In the genomic region with DNA sequence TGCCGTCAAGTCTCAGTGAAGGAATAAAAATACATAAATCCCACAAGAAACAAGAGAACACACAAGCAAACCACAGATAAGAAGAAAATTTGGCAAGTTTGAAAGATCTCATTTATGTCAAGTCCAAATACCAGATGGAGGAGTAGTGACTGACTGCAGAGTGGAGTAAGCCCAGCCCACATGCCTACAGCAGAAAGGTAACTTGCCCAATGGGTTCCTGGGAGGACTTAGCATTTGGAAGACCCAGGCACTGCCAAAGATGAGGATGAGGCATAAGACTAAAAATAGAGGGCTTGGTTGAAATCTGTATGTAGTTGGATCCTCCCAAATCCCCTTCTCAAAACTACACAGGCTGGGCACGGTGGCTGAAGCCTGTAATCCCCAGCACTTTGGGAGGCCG, we compare ENCODE assay signal across 22 cellular contexts.
DNase-seq lines count a peak whose midpoint lies in the region; ATAC-seq and TF ChIP-seq lines count a peak whose summit lies in the region.
"Had no signal": no experiment of that assay in that cellular context is flagged by ENCODE, and none has a peak within 500 bp of the region (broad histone marks: within the 10 kb centered on the region; RNA-seq: fewer than 3 reads in every experiment).

No MANE protein-coding gene starts in this region.

- no peaks in the 10 kb centered on the region for H4K20me1 ChIP-seq in GM23338 (replicated peaks; ENCODE audit: insufficient read depth)

- no peak for TF ChIP-seq CTCF in GM23338 (conservative IDR thresholded peaks at IDR 0.05; ENCODE audit: low read depth in 2 of 2)

- no peaks in the 10 kb centered on the region for H3F3A ChIP-seq in GM23338 (replicated peaks; ENCODE audit: low read depth)

- peaks cover 11% of the 10 kb centered on the region; the same call in 1 of the 2 replicates for H3K4me1 ChIP-seq in GM23338 (ENCODE audit: insufficient read depth)
- H3K4me1 ChIP-seq: BE2C had no signal

- peaks cover 17% of the 10 kb centered on the region for H3K4me1 Mint-ChIP-seq in GM23338
- H3K4me1 Mint-ChIP-seq: CD14-positive monocyte; CD4-positive, CD25-positive, alpha-beta regulatory T cell; CD8-positive, alpha-beta memory T cell had no signal

- no peaks in the 10 kb centered on the region for H3K9me2 ChIP-seq in GM23338 (ENCODE audit: insufficient read depth)

- no peak overlapping the region for H3K4me2 ChIP-seq in GM23338
- H3K4me2 ChIP-seq: BLaER1 had no signal

- H3K36me3 Mint-ChIP-seq in GM23338 (ENCODE audit: low read depth): no peaks in the 10 kb centered on the region
- H3K36me3 Mint-ChIP-seq: CD14-positive monocyte; CD4-positive, alpha-beta memory T cell; CD4-positive, CD25-positive, alpha-beta regulatory T cell; CD8-positive, alpha-beta memory T cell had no signal

- H3K27ac ChIP-seq in GM23338 (ENCODE audit: low read depth): no peak overlapping the region
- H3K27ac ChIP-seq: BLaER1 had no signal

- H3K9me3 Mint-ChIP-seq in GM23338: no peaks in the 10 kb centered on the region
- H3K9me3 Mint-ChIP-seq: CD4-positive, alpha-beta memory T cell had no signal

- no peaks in the 10 kb centered on the region for H3K36me3 ChIP-seq in GM23338 (ENCODE audit: insufficient read depth)
- H3K36me3 ChIP-seq: BE2C, BLaER1 had no signal

- DNase-seq in GM23338 (ENCODE audit: low spot score): no peak
- DNase-seq in cerebellum (ENCODE audit: low spot score): peak; percentile 64
- peak; percentile 30 for DNase-seq in superior temporal gyrus (ENCODE audit: extremely low spot score)
- no peak for DNase-seq in NCI-H187 treated with DMSO at 0.1 percent for 48 hours (lab: John Stamatoyannopoulos, UW)
- DNase-seq in NCI-H1436 (lab: John Stamatoyannopoulos, UW): no peak
- DNase-seq: 8988T; ACHN; BE2C; CD4-positive, alpha-beta memory T cell; CD4-positive, CD25-positive, alpha-beta regulatory T cell; CD8-positive, alpha-beta memory T cell; COR-L47; DMS 273 treated with DMSO at 0.1 percent for 48 hours; DMS153; DMS53; DMS79; DND-41; EL; GF-D8 had no signal

- H3K27ac Mint-ChIP-seq in GM23338: no peak overlapping the region
- H3K27ac Mint-ChIP-seq: CD14-positive monocyte; CD4-positive, alpha-beta memory T cell; CD4-positive, CD25-positive, alpha-beta regulatory T cell; CD8-positive, alpha-beta memory T cell had no signal

- H3K79me2 ChIP-seq in GM23338 (replicated peaks; ENCODE audit: insufficient read depth): no peaks in the 10 kb centered on the region

- no peak overlapping the region for H3K4me3 Mint-ChIP-seq in GM23338
- H3K4me3 Mint-ChIP-seq: CD14-positive monocyte; CD4-positive, alpha-beta memory T cell; CD4-positive, CD25-positive, alpha-beta regulatory T cell; CD8-positive, alpha-beta memory T cell had no signal

- H3K27me3 Mint-ChIP-seq in GM23338 (ENCODE audit: insufficient read depth, low read depth, poor library complexity): no peaks in the 10 kb centered on the region

- H2AFZ ChIP-seq in GM23338: peak overlapping the region; percentile 74

- no peak for ATAC-seq in GM23338
- ATAC-seq in HG03432 (IDR thresholded peaks at IDR 0.05; ENCODE audit: unreplicated experiment): no peak

- no peak overlapping the region for H3K4me3 ChIP-seq in GM23338
- H3K4me3 ChIP-seq: BLaER1 had no signal

- no peaks in the 10 kb centered on the region for H3K27me3 ChIP-seq in GM23338 (ENCODE audit: insufficient read depth)
- H3K27me3 ChIP-seq: BE2C, BLaER1 had no signal

TF ChIP-seq in GM23338, 12 proteins besides CTCF, POLR2A, EP300 and RAD21:
- TF ChIP-seq, protein P1, sequence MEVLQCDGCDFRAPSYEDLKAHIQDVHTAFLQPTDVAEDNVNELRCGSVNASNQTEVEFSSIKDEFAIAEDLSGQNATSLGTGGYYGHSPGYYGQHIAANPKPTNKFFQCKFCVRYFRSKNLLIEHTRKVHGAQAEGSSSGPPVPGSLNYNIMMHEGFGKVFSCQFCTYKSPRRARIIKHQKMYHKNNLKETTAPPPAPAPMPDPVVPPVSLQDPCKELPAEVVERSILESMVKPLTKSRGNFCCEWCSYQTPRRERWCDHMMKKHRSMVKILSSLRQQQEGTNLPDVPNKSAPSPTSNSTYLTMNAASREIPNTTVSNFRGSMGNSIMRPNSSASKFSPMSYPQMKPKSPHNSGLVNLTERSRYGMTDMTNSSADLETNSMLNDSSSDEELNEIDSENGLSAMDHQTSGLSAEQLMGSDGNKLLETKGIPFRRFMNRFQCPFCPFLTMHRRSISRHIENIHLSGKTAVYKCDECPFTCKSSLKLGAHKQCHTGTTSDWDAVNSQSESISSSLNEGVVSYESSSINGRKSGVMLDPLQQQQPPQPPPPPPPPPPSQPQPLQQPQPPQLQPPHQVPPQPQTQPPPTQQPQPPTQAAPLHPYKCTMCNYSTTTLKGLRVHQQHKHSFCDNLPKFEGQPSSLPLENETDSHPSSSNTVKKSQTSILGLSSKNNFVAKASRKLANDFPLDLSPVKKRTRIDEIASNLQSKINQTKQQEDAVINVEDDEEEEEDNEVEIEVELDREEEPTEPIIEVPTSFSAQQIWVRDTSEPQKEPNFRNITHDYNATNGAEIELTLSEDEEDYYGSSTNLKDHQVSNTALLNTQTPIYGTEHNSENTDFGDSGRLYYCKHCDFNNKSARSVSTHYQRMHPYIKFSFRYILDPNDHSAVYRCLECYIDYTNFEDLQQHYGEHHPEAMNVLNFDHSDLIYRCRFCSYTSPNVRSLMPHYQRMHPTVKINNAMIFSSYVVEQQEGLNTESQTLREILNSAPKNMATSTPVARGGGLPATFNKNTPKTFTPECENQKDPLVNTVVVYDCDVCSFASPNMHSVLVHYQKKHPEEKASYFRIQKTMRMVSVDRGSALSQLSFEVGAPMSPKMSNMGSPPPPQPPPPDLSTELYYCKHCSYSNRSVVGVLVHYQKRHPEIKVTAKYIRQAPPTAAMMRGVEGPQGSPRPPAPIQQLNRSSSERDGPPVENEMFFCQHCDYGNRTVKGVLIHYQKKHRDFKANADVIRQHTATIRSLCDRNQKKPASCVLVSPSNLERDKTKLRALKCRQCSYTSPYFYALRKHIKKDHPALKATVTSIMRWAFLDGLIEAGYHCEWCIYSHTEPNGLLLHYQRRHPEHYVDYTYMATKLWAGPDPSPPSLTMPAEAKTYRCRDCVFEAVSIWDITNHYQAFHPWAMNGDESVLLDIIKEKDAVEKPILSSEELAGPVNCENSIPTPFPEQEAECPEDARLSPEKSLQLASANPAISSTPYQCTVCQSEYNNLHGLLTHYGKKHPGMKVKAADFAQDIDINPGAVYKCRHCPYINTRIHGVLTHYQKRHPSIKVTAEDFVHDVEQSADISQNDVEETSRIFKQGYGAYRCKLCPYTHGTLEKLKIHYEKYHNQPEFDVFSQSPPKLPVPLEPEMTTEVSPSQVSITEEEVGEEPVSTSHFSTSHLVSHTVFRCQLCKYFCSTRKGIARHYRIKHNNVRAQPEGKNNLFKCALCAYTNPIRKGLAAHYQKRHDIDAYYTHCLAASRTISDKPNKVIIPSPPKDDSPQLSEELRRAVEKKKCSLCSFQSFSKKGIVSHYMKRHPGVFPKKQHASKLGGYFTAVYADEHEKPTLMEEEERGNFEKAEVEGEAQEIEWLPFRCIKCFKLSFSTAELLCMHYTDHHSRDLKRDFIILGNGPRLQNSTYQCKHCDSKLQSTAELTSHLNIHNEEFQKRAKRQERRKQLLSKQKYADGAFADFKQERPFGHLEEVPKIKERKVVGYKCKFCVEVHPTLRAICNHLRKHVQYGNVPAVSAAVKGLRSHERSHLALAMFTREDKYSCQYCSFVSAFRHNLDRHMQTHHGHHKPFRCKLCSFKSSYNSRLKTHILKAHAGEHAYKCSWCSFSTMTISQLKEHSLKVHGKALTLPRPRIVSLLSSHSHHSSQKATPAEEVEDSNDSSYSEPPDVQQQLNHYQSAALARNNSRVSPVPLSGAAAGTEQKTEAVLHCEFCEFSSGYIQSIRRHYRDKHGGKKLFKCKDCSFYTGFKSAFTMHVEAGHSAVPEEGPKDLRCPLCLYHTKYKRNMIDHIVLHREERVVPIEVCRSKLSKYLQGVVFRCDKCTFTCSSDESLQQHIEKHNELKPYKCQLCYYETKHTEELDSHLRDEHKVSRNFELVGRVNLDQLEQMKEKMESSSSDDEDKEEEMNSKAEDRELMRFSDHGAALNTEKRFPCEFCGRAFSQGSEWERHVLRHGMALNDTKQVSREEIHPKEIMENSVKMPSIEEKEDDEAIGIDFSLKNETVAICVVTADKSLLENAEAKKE (CRISPR knock-in tag; IDR thresholded peaks at IDR 0.05): no peak
- TF ChIP-seq NANOG (IDR thresholded peaks at IDR 0.05; ENCODE audit: borderline replicate concordance) (no peak), POLR2AphosphoS5 (IDR thresholded peaks at IDR 0.05; ENCODE audit: low read depth) (no peak), ZNF114 (CRISPR knock-in tag; IDR thresholded peaks at IDR 0.05) (no peak), JUNB (IDR thresholded peaks at IDR 0.05; ENCODE audit: unreplicated experiment) (no peak), EZH2 (IDR thresholded peaks at IDR 0.05; ENCODE audit: low read depth, unreplicated experiment) (no peak)

Comparison
In these comparisons a context has a peak if more than half of its experiments do, and no peak if none do; other contexts are left out.
1. DNase-seq: peak in cerebellum (single experiment) and superior temporal gyrus (single experiment); none in GM23338 (single experiment), NCI-H187 treated with DMSO at 0.1 percent for 48 hours (single experiment) and NCI-H1436 (single experiment).